8 cellular contexts compared by ENCODE assay signal in the genomic region with DNA sequence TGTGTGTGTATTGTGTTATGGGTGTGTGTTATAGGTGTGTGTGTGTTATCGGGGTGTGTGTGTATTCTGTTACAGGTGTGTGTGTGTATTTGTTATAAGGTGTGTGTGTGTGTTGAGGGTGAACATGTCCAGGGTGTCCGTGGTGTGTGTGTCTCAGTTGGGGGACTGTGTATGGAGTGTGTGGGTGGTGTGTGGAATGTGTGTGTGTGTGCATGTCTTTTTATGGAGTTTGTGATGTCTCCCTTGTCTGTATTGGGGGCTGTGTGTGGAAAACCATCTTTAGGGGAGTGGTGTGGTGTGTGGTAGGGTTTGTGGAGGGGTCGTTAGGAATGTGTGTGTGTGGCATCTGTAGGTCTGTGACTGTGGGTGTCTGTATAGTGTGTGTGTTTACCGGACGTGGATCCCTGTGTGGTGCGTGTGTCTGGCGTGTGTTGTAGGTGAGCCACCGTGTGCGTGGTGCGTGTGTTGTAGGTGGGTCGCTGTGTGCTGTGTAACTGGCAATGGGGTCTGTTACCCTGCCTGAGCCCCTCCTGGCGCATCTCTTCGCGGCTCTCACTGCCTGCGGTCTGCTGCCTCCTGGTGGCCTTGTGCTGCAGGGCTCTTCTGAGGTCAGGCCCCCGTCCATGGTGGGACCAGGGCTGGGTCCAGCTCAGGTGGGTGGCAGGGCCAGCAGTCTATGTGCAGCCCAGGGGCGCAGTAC.
DNase-seq lines count a peak whose midpoint lies in the region; ATAC-seq and TF ChIP-seq lines count a peak whose summit lies in the region.

No MANE protein-coding gene starts in this region.

- H3K9me3 Mint-ChIP-seq in neural crest cell = no peaks in the 10 kb centered on the region

- H3K4me3 ChIP-seq in Panc1 (ENCODE audit: low read depth in 2 of 2, low read length in 2 of 2) (no peak overlapping the region), dorsolateral prefrontal cortex (no peak overlapping the region)

- BruUV-seq in Panc1 (replicated peaks; lab: Mats Ljungman, UMichigan) = no TSS peak

- CTCF ChIA-PET in Panc1 (lab: Charles Lee) = interaction anchor here (2.5 kb wide), 1 partner anchor 79 kb away, joined by 26 read pairs; no protein-coding TSS in a partner anchor

- no peaks in the 10 kb centered on the region for H3K9me3 ChIP-seq in Panc1 (ENCODE audit: control insufficient read depth, insufficient read depth, low read depth, low read length)

- DNase-seq in Panc1 (ENCODE audit: low read depth, low spot score) (no peak), dorsolateral prefrontal cortex (no peak), neural crest cell (ENCODE audit: low read depth, low spot score) (peak; percentile 29), putamen (ENCODE audit: low spot score) (no peak)

- H3K27me3 ChIP-seq in Panc1 (ENCODE audit: control insufficient read depth, insufficient read depth, low read length) (no peaks in the 10 kb centered on the region), dorsolateral prefrontal cortex (no peaks in the 10 kb centered on the region)

- H3K4me3 Mint-ChIP-seq in neural crest cell = no peak overlapping the region

- H3K36me3 ChIP-seq in Panc1 (ENCODE audit: control insufficient read depth, insufficient read depth, low read length) = no peaks in the 10 kb centered on the region

- in situ Hi-C loops in Panc1 (cut with HindIII; ENCODE audit: low pct_unique_long_range_greater_than_20kb, low sequenced_read_pairs) = no loop called here

- intact Hi-C loops in Panc1 (cut with micrococcal nuclease; ENCODE audit: unreplicated experiment) (loop anchor here (2.0 kb wide), 1 partner anchor 79 kb away; no protein-coding TSS in a partner anchor), dorsolateral prefrontal cortex (cut with DNase I) (no loop called here)

- H3K27ac ChIP-seq in Panc1 (ENCODE audit: low read length) (no peak overlapping the region), dorsolateral prefrontal cortex (no peak overlapping the region)

- POLR2A ChIA-PET in Panc1 (lab: Charles Lee) = no interaction called here

- H3K4me1 Mint-ChIP-seq in neural crest cell = peaks cover 16% of the 10 kb centered on the region

- ATAC-seq in Panc1 = peak; percentile 79
- ATAC-seq in HG02623 (IDR thresholded peaks at IDR 0.05; ENCODE audit: unreplicated experiment) = no peak
- ATAC-seq in GM21619 (IDR thresholded peaks at IDR 0.05; ENCODE audit: unreplicated experiment) = no peak
- ATAC-seq in GM21360 (IDR thresholded peaks at IDR 0.05; ENCODE audit: unreplicated experiment) = no peak

- peak; percentile 93 for TF ChIP-seq CTCF in GM12872 (IDR thresholded peaks at IDR 0.05; ENCODE audit: insufficient read depth, low read depth, low read length)
- peak; percentile 97 for TF ChIP-seq CTCF in Panc1 (IDR thresholded peaks at IDR 0.05)
- peak in 52 of 56 donors; percentile 18 to 59 (median 48) for TF ChIP-seq CTCF in dorsolateral prefrontal cortex (IDR thresholded peaks at IDR 0.05 in 54 of 56, conservative IDR thresholded peaks at IDR 0.05 in 2 of 56; ENCODE audit: low read depth in 1 of 56, partially characterized antibody in 56 of 56)
- TF ChIP-seq CTCF in neural crest cell (conservative IDR thresholded peaks at IDR 0.05) = peak; percentile 64

- no peaks in the 10 kb centered on the region for H3K36me3 Mint-ChIP-seq in neural crest cell (ENCODE audit: low read depth)

- no peaks in the 10 kb centered on the region for H3K4me1 ChIP-seq in Panc1 (ENCODE audit: control insufficient read depth, insufficient read depth, low read length)

- H3K27ac Mint-ChIP-seq in neural crest cell (ENCODE audit: unreplicated experiment) = no peak overlapping the region

- no peaks in the 10 kb centered on the region for H3K27me3 Mint-ChIP-seq in neural crest cell (ENCODE audit: low read depth)
